In genomic region chr3:78905700-78906099, GRCh38 we compare ENCODE assay signal across 24 cellular contexts.
"Had no signal": no experiment of that assay in that cellular context is flagged by ENCODE, and none has a peak within 500 bp of the region (broad histone marks: within the 10 kb centered on the region; RNA-seq: fewer than 3 reads in every experiment).

No MANE protein-coding gene starts in this region.

- H3K4me3 ChIP-seq: cardiac muscle cell, SJCRH30, SK-N-MC had no signal

- H3K9me3 Mint-ChIP-seq: activated naive CD8-positive, alpha-beta T cell treated with anti-CD3 and anti-CD28 coated beads for 36 hours had no signal

- H3K27ac Mint-ChIP-seq: activated CD4-positive, alpha-beta memory T cell treated with anti-CD3 and anti-CD28 coated beads, Interleukin-2, amount 10 ng/mL, durations not matched to agents 7 days and 5 days; activated CD8-positive, alpha-beta memory T cell treated with anti-CD3 and anti-CD28 coated beads, Interleukin-2, amount 10 ng/mL, durations not matched to agents 7 days and 5 days; activated naive CD8-positive, alpha-beta T cell treated with anti-CD3 and anti-CD28 coated beads for 36 hours had no signal

- H3K4me1 Mint-ChIP-seq: activated CD4-positive, alpha-beta memory T cell treated with anti-CD3 and anti-CD28 coated beads, Interleukin-2, amount 10 ng/mL, durations not matched to agents 7 days and 5 days; activated CD8-positive, alpha-beta memory T cell treated with anti-CD3 and anti-CD28 coated beads, Interleukin-2, amount 10 ng/mL, durations not matched to agents 7 days and 5 days; activated naive CD8-positive, alpha-beta T cell treated with anti-CD3 and anti-CD28 coated beads for 36 hours had no signal

- DNase-seq: activated CD4-positive, alpha-beta memory T cell treated with anti-CD3 and anti-CD28 coated beads, Interleukin-2, amount 10 ng/mL, durations not matched to agents 7 days and 5 days; activated CD4-positive, alpha-beta T cell treated with anti-CD3 and anti-CD28 coated beads for 1 hour; activated CD4-positive, alpha-beta T cell treated with anti-CD3 and anti-CD28 coated beads for 48 hours; activated CD4-positive, CD25-positive, alpha-beta regulatory T cell; activated CD8-positive, alpha-beta memory T cell treated with anti-CD3 and anti-CD28 coated beads for 24 hours; activated CD8-positive, alpha-beta memory T cell treated with anti-CD3 and anti-CD28 coated beads, Interleukin-2, amount 10 ng/mL, durations not matched to agents 7 days and 5 days; activated CD8-positive, alpha-beta memory T cell treated with anti-CD3 and anti-CD28 coated beads, Interleukin-2, amount 50 U/mL, for 48 hours; activated effector memory CD4-positive, alpha-beta T cell treated with Interleukin-2 at 50 U/mL for 16 hours; activated naive CD4-positive, alpha-beta T cell; activated naive CD4-positive, alpha-beta T cell treated with anti-CD3 and anti-CD28 coated beads, Interleukin-2, amount 50 U/mL, for 16 hours; activated naive CD8-positive, alpha-beta T cell treated with anti-CD3 and anti-CD28 coated beads for 36 hours; activated T-cell treated with anti-CD3 and anti-CD28 coated beads, Interleukin-2, amount 50 U/mL, for 48 hours; amniotic stem cell; aorta; brain microvascular endothelial cell; NCI-H1417 treated with DMSO at 0.1 percent for 48 hours; NCI-H187 treated with DMSO at 0.1 percent for 48 hours; NCI-H226; NCI-H446 treated with DMSO at 0.1 percent for 48 hours; SJCRH30; T1000; WERI-Rb-1 had no signal

- H3K27ac ChIP-seq: brain microvascular endothelial cell, cardiac muscle cell, SJCRH30, SK-N-MC had no signal

- H3K4me3 Mint-ChIP-seq: activated CD4-positive, alpha-beta memory T cell treated with anti-CD3 and anti-CD28 coated beads, Interleukin-2, amount 10 ng/mL, durations not matched to agents 7 days and 5 days; activated CD8-positive, alpha-beta memory T cell treated with anti-CD3 and anti-CD28 coated beads, Interleukin-2, amount 10 ng/mL, durations not matched to agents 7 days and 5 days; activated naive CD8-positive, alpha-beta T cell treated with anti-CD3 and anti-CD28 coated beads for 36 hours had no signal

- H3K36me3 Mint-ChIP-seq: activated CD8-positive, alpha-beta memory T cell treated with anti-CD3 and anti-CD28 coated beads, Interleukin-2, amount 10 ng/mL, durations not matched to agents 7 days and 5 days; activated naive CD8-positive, alpha-beta T cell treated with anti-CD3 and anti-CD28 coated beads for 36 hours had no signal

- H3K27me3 Mint-ChIP-seq: activated CD4-positive, alpha-beta memory T cell treated with anti-CD3 and anti-CD28 coated beads, Interleukin-2, amount 10 ng/mL, durations not matched to agents 7 days and 5 days; activated CD8-positive, alpha-beta memory T cell treated with anti-CD3 and anti-CD28 coated beads, Interleukin-2, amount 10 ng/mL, durations not matched to agents 7 days and 5 days; activated naive CD8-positive, alpha-beta T cell treated with anti-CD3 and anti-CD28 coated beads for 36 hours had no signal

- H3K27me3 ChIP-seq: brain microvascular endothelial cell, cardiac muscle cell, SJCRH30 had no signal
